8 cellular contexts compared by ENCODE assay signal in the genomic region with DNA sequence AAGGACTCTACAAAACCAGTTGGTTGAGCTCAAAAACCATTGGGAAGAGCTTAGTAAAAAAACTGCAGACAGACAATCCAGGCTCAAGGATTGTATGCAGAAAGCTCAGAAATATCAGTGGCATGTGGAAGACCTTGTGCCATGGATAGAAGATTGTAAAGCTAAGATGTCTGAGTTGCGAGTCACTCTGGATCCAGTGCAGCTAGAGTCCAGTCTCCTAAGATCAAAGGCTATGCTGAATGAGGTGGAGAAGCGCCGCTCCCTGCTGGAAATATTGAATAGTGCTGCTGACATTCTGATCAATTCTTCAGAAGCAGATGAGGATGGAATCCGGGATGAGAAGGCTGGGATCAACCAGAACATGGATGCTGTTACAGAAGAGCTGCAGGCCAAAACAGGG.
DNase-seq lines count a peak whose midpoint lies in the region; ATAC-seq, FAIRE-seq and TF ChIP-seq lines count a peak whose summit lies in the region.

No MANE protein-coding gene starts in this region.

- H3K4me1 ChIP-seq in A549, result peaks cover 36% of the 10 kb centered on the region

- CTCF ChIA-PET in A549 (lab: Yijun Ruan, JAX), result interaction anchor here (0.6 to 6.0 kb wide), 17 partner anchors 9 to 302 kb away, joined by 3 to 56 read pairs (median 4); no protein-coding TSS in a partner anchor

- DNase-seq in A549 (ENCODE audit: low read depth in 1 of 2, low spot score in 1 of 2) (peak; percentile 62 to 65), H54 (ENCODE audit: insufficient read length, low spot score) (peak; percentile 80), iris pigment epithelial cell (ENCODE audit: low read depth) (peak; percentile 89), NCI-H1436 treated with DMSO at 0.1 percent for 48 hours (lab: John Stamatoyannopoulos, UW) (no peak), posterior cingulate gyrus (no peak), inferior parietal cortex (ENCODE audit: extremely low spot score) (no peak)

- FAIRE-seq in A549 (lab: Jason Lieb, UNC) (no peak), H54 (lab: Jason Lieb, UNC) (peak; percentile 95)

- peak overlapping the region; percentile 46 to 89; a peak in 5 of 6 replicates for H3K27ac ChIP-seq in A549

- H3K9me3 ChIP-seq in A549, result no peaks in the 10 kb centered on the region

- H3K4me3 ChIP-seq in A549, result no peak overlapping the region

- intact Hi-C loops in posterior cingulate gyrus (cut with DNase I), result no loop called here

- 51% methylated on average over 4 of the region's 4 CpGs for WGBS in A549 (ENCODE audit: missing lambda C conversion rate)

- H3K4me1 Mint-ChIP-seq in activated T-helper 17 cell treated with anti-CD3 and anti-CD28 coated beads, Interleukin-2, amount 50 U/mL, for 72 hours, result peaks cover 20% of the 10 kb centered on the region

- TF ChIP-seq EP300 in A549 (IDR thresholded peaks at IDR 0.05), result no peak

- peak; percentile 52 to 59 for TF ChIP-seq RAD21 in A549 (conservative IDR thresholded peaks at IDR 0.05 in 1 of 2, IDR thresholded peaks at IDR 0.05 in 1 of 2)

- ATAC-seq in A549, result peak; percentile 84 to 85
- ATAC-seq in activated T-helper 17 cell treated with anti-CD3 and anti-CD28 coated beads, Interleukin-2, amount 50 U/mL, for 72 hours (replicated peaks), result no peak
- ATAC-seq in HG03095 (IDR thresholded peaks at IDR 0.05; ENCODE audit: unreplicated experiment), result no peak

- H3K36me3 Mint-ChIP-seq in activated T-helper 17 cell treated with anti-CD3 and anti-CD28 coated beads, Interleukin-2, amount 50 U/mL, for 72 hours (ENCODE audit: low read depth), result peaks cover 100% of the 10 kb centered on the region

- peak overlapping the region; percentile 55 for H3K4me2 ChIP-seq in A549

- H3K27ac Mint-ChIP-seq in activated T-helper 17 cell treated with anti-CD3 and anti-CD28 coated beads, Interleukin-2, amount 50 U/mL, for 72 hours, result peak overlapping the region; percentile 78

- no peak overlapping the region for H3K4me3 Mint-ChIP-seq in activated T-helper 17 cell treated with anti-CD3 and anti-CD28 coated beads, Interleukin-2, amount 50 U/mL, for 72 hours

- POLR2A ChIA-PET in A549 (lab: Yijun Ruan, JAX), result interaction anchor here (0.9 to 1.4 kb wide), 2 partner anchors 11 to 24 kb away, joined by 3 to 4 read pairs; no protein-coding TSS in a partner anchor

- peak; percentile 38 for TF ChIP-seq CTCF in A549 (IDR thresholded peaks at IDR 0.05)

- no peaks in the 10 kb centered on the region for H3K9me3 Mint-ChIP-seq in activated T-helper 17 cell treated with anti-CD3 and anti-CD28 coated beads, Interleukin-2, amount 50 U/mL, for 72 hours

- TF ChIP-seq POLR2A in A549 (IDR thresholded peaks at IDR 0.05; ENCODE audit: low read length), result no peak
- no peak for TF ChIP-seq POLR2A in H54 (IDR thresholded peaks at IDR 0.05; ENCODE audit: low read depth, low read length)

- no peaks in the 10 kb centered on the region for H3K27me3 Mint-ChIP-seq in activated T-helper 17 cell treated with anti-CD3 and anti-CD28 coated beads, Interleukin-2, amount 50 U/mL, for 72 hours

TF ChIP-seq in A549, 52 proteins besides CTCF, POLR2A, EP300 and RAD21 (continues in another document):
- TF ChIP-seq, protein P1, sequence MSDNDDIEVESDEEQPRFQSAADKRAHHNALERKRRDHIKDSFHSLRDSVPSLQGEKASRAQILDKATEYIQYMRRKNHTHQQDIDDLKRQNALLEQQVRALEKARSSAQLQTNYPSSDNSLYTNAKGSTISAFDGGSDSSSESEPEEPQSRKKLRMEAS (IDR thresholded peaks at IDR 0.05), result peak; percentile 49
- no peak for TF ChIP-seq RARB (CRISPR knock-in tag; IDR thresholded peaks at IDR 0.05)
- TF ChIP-seq CBX2 (IDR thresholded peaks at IDR 0.05; ENCODE audit: borderline replicate concordance, low read depth), result no peak
- TF ChIP-seq RCOR1 (IDR thresholded peaks at IDR 0.05; ENCODE audit: low read depth, low read length), result no peak
- no peak for TF ChIP-seq MAFK (IDR thresholded peaks at IDR 0.05; ENCODE audit: partially characterized antibody)
- TF ChIP-seq SMC3 (IDR thresholded peaks at IDR 0.05), result peak; percentile 48
- TF ChIP-seq FOSB (CRISPR knock-in tag; IDR thresholded peaks at IDR 0.05), result no peak
- TF ChIP-seq ELK1 (IDR thresholded peaks at IDR 0.05; ENCODE audit: low read depth, low read length), result no peak
- TF ChIP-seq JUN (IDR thresholded peaks at IDR 0.05), result 0 out of 5 replicates have a peak, but pooled peaks of 1 of the 2 experiments have one; percentile 24
- peak; percentile 46; the same call in 1 of the 2 replicates for TF ChIP-seq FOSL2 (IDR thresholded peaks at IDR 0.05)
- TF ChIP-seq FOSL2 (CRISPR knock-in tag; IDR thresholded peaks at IDR 0.05), result peak; percentile 56
- TF ChIP-seq ZC3H11A (IDR thresholded peaks at IDR 0.05), result no peak
- TF ChIP-seq USF2 (IDR thresholded peaks at IDR 0.05), result no peak
- TF ChIP-seq, protein P2, sequence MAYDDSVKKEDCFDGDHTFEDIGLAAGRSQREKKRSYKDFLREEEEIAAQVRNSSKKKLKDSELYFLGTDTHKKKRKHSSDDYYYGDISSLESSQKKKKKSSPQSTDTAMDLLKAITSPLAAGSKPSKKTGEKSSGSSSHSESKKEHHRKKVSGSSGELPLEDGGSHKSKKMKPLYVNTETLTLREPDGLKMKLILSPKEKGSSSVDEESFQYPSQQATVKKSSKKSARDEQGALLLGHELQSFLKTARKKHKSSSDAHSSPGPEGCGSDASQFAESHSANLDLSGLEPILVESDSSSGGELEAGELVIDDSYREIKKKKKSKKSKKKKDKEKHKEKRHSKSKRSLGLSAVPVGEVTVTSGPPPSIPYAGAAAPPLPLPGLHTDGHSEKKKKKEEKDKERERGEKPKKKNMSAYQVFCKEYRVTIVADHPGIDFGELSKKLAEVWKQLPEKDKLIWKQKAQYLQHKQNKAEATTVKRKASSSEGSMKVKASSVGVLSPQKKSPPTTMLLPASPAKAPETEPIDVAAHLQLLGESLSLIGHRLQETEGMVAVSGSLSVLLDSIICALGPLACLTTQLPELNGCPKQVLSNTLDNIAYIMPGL (CRISPR knock-in tag; IDR thresholded peaks at IDR 0.05; ENCODE audit: borderline replicate concordance), result no peak
- TF ChIP-seq ESRRA (IDR thresholded peaks at IDR 0.05; ENCODE audit: borderline replicate concordance, low read length), result no peak
- TF ChIP-seq POLR2AphosphoS2 (conservative IDR thresholded peaks at IDR 0.05; ENCODE audit: low read length), result no peak
- no peak for TF ChIP-seq CHD2 (IDR thresholded peaks at IDR 0.05; ENCODE audit: low read length, partially characterized antibody)
- TF ChIP-seq JUNB (IDR thresholded peaks at IDR 0.05), result peak; percentile 37; the same call in 1 of the 2 replicates
- TF ChIP-seq MYC (IDR thresholded peaks at IDR 0.05; ENCODE audit: borderline replicate concordance, low read length), result no peak
- TF ChIP-seq HEYL (CRISPR knock-in tag; IDR thresholded peaks at IDR 0.05), result no peak
- no peak for TF ChIP-seq HOXB5 (CRISPR knock-in tag; IDR thresholded peaks at IDR 0.05)
- TF ChIP-seq GATA3 (IDR thresholded peaks at IDR 0.05; ENCODE audit: borderline replicate concordance), result no peak
- TF ChIP-seq, protein P3, sequence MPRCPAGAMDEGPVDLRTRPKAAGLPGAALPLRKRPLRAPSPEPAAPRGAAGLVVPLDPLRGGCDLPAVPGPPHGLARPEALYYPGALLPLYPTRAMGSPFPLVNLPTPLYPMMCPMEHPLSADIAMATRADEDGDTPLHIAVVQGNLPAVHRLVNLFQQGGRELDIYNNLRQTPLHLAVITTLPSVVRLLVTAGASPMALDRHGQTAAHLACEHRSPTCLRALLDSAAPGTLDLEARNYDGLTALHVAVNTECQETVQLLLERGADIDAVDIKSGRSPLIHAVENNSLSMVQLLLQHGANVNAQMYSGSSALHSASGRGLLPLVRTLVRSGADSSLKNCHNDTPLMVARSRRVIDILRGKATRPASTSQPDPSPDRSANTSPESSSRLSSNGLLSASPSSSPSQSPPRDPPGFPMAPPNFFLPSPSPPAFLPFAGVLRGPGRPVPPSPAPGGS (IDR thresholded peaks at IDR 0.05), result no peak
- no peak for TF ChIP-seq ATOH8 (CRISPR knock-in tag; IDR thresholded peaks at IDR 0.05; ENCODE audit: low read depth)
- TF ChIP-seq NFE2L2 (conservative IDR thresholded peaks at IDR 0.05; ENCODE audit: low read length), result no peak
- TF ChIP-seq CHD4 (IDR thresholded peaks at IDR 0.05; ENCODE audit: borderline replicate concordance), result no peak
- TF ChIP-seq HDAC2 (IDR thresholded peaks at IDR 0.05), result no peak

Comparison
In these comparisons a context has a peak if more than half of its experiments do, and no peak if none do; other contexts are left out.
1. ATAC-seq: peak in A549 (2 of 2); none in activated T-helper 17 cell treated with anti-CD3 and anti-CD28 coated beads, Interleukin-2, amount 50 U/mL, for 72 hours (single experiment) and HG03095 (single experiment).
2. DNase-seq: peak in A549 (2 of 2), H54 (single experiment) and iris pigment epithelial cell (single experiment); none in NCI-H1436 treated with DMSO at 0.1 percent for 48 hours (single experiment), posterior cingulate gyrus (0 of 10) and inferior parietal cortex (single experiment).